ENCODE assay signal across 1 cellular context in the genomic region with DNA sequence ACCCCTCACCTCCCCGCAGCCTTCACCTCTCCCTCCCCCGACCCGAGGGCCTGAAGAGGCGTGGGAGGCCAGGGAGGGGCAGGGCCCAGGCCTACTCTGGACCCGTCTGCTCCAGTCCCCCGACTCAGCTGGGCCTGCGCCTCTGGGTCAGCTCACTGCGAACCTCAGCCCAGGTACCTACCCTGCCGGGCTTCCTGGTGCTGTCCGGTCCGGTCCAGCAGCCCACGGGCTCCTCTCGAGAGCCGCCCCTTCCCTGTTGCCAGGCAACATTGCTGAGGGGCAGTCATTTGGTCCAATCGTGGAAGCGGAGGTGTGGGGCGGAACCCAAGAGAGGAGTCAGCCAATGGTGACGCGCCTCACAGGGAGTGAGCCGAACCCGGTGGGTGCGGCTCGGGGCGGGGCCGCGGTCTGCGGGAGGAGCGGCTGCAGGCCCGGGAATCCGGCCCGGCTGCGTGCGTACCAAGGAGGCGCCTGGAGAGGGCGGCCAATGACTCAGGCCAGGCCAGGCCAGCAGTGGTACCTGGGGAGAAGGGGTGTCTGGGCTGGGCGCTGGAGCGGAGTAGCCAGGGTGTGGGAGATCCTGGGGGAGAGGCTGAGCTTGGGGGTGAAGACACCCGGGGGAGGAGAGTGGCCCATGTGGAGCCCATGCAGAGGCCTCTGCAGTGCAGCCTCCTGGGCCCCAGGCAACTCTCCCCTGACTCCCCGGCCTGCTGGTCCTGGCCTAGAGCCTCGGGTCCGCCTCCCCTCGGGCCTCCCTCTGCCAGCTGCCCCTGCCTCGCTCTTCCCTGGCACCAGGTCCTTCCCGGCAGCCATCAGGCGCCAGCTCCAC.
TF ChIP-seq lines count a peak whose summit lies in the region.

A gene with protein sequence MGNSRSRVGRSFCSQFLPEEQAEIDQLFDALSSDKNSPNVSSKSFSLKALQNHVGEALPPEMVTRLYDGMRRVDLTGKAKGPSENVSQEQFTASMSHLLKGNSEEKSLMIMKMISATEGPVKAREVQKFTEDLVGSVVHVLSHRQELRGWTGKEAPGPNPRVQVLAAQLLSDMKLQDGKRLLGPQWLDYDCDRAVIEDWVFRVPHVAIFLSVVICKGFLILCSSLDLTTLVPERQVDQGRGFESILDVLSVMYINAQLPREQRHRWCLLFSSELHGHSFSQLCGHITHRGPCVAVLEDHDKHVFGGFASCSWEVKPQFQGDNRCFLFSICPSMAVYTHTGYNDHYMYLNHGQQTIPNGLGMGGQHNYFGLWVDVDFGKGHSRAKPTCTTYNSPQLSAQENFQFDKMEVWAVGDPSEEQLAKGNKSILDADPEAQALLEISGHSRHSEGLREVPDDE (minus strand): TSS at position 240 of the 829 bp plus-strand sequence. CDS start 6,573 bp downstream, outside the sequence.

TF ChIP-seq in GM12878, 131 proteins besides CTCF, POLR2A, EP300 and RAD21 (continued from another document):
- TF ChIP-seq, protein P1, sequence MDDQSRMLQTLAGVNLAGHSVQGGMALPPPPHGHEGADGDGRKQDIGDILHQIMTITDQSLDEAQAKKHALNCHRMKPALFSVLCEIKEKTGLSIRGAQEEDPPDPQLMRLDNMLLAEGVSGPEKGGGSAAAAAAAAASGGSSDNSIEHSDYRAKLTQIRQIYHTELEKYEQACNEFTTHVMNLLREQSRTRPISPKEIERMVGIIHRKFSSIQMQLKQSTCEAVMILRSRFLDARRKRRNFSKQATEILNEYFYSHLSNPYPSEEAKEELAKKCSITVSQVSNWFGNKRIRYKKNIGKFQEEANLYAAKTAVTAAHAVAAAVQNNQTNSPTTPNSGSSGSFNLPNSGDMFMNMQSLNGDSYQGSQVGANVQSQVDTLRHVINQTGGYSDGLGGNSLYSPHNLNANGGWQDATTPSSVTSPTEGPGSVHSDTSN (IDR thresholded peaks at IDR 0.05; ENCODE audit: insufficient replicate concordance, low read depth, low read length): peak; percentile 100
- TF ChIP-seq ZBTB40 (IDR thresholded peaks at IDR 0.05; ENCODE audit: borderline replicate concordance) (peak; percentile 70; the same call in 1 of the 2 replicates), PKNOX1 (IDR thresholded peaks at IDR 0.05) (peak; percentile 100), ZBTB11 (CRISPR knock-in tag; IDR thresholded peaks at IDR 0.05) (no peak), POLR2AphosphoS5 (IDR thresholded peaks at IDR 0.05; ENCODE audit: low read length) (peak; percentile 57; the same call in 1 of the 2 replicates), HDGF (IDR thresholded peaks at IDR 0.05) (peak; percentile 82; the same call in 1 of the 2 replicates), CREB1 (IDR thresholded peaks at IDR 0.05; ENCODE audit: low read depth) (peak; percentile 39; the same call in 1 of the 2 replicates), E2F4 (IDR thresholded peaks at IDR 0.05; ENCODE audit: low read depth, low read length) (0 out of 2 replicates have a peak, but pooled peaks have one; percentile 27), CHD2 (IDR thresholded peaks at IDR 0.05; ENCODE audit: borderline replicate concordance, low read depth, low read length) (peak; percentile 91), ZBED1 (IDR thresholded peaks at IDR 0.05; ENCODE audit: borderline replicate concordance) (no peak), DPF2 (IDR thresholded peaks at IDR 0.05) (peak; percentile 99), RUNX3 (IDR thresholded peaks at IDR 0.05; ENCODE audit: low read length) (peak; percentile 66), CREM (IDR thresholded peaks at IDR 0.05; ENCODE audit: low read depth) (peak; percentile 42; the same call in 1 of the 2 replicates), GATAD2B (conservative IDR thresholded peaks at IDR 0.05; ENCODE audit: low read depth) (peak; percentile 76; the same call in 1 of the 2 replicates), BMI1 (IDR thresholded peaks at IDR 0.05; ENCODE audit: borderline replicate concordance) (peak; percentile 98), SIN3A (IDR thresholded peaks at IDR 0.05; ENCODE audit: low read depth, low read length) (0 out of 2 replicates have a peak, but pooled peaks have one; percentile 37)
- TF ChIP-seq, protein P2, sequence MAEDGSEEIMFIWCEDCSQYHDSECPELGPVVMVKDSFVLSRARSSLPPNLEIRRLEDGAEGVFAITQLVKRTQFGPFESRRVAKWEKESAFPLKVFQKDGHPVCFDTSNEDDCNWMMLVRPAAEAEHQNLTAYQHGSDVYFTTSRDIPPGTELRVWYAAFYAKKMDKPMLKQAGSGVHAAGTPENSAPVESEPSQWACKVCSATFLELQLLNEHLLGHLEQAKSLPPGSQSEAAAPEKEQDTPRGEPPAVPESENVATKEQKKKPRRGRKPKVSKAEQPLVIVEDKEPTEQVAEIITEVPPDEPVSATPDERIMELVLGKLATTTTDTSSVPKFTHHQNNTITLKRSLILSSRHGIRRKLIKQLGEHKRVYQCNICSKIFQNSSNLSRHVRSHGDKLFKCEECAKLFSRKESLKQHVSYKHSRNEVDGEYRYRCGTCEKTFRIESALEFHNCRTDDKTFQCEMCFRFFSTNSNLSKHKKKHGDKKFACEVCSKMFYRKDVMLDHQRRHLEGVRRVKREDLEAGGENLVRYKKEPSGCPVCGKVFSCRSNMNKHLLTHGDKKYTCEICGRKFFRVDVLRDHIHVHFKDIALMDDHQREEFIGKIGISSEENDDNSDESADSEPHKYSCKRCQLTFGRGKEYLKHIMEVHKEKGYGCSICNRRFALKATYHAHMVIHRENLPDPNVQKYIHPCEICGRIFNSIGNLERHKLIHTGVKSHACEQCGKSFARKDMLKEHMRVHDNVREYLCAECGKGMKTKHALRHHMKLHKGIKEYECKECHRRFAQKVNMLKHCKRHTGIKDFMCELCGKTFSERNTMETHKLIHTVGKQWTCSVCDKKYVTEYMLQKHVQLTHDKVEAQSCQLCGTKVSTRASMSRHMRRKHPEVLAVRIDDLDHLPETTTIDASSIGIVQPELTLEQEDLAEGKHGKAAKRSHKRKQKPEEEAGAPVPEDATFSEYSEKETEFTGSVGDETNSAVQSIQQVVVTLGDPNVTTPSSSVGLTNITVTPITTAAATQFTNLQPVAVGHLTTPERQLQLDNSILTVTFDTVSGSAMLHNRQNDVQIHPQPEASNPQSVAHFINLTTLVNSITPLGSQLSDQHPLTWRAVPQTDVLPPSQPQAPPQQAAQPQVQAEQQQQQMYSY (CRISPR knock-in tag; IDR thresholded peaks at IDR 0.05): no peak
TF ChIP-seq in GM12878: peak in this region for 33.
